In genomic region chr9:12368569-12368968, GRCh38 we compare ENCODE assay signal across 18 cellular contexts.
"Had no signal": no experiment of that assay in that cellular context is flagged by ENCODE, and none has a peak within 500 bp of the region (broad histone marks: within the 10 kb centered on the region; RNA-seq: fewer than 3 reads in every experiment).

No MANE protein-coding gene starts in this region.

- H3K4me3 Mint-ChIP-seq: effector memory CD8-positive, alpha-beta T cell; naive thymus-derived CD8-positive, alpha-beta T cell had no signal

- H3K27me3 Mint-ChIP-seq: effector memory CD8-positive, alpha-beta T cell; naive thymus-derived CD8-positive, alpha-beta T cell; progenitor cell of endocrine pancreas had no signal

- H3K4me1 ChIP-seq: foreskin keratinocyte, pancreas had no signal

- H3K79me2 ChIP-seq: hepatocyte had no signal

- H3K4me3 ChIP-seq: hepatocyte, mucosa of descending colon, pancreas had no signal

- H3K4me1 Mint-ChIP-seq: naive thymus-derived CD8-positive, alpha-beta T cell had no signal

- H3K36me3 Mint-ChIP-seq: naive thymus-derived CD8-positive, alpha-beta T cell had no signal

- H3K27ac Mint-ChIP-seq: effector memory CD8-positive, alpha-beta T cell; naive thymus-derived CD8-positive, alpha-beta T cell; progenitor cell of endocrine pancreas had no signal

- ATAC-seq: effector memory CD8-positive, alpha-beta T cell; foreskin keratinocyte; left lobe of liver; mucosa of descending colon; naive thymus-derived CD8-positive, alpha-beta T cell; pancreas; right cardiac atrium had no signal

- H3K36me3 ChIP-seq: pancreas had no signal

- H2AFZ ChIP-seq: hepatocyte had no signal

- H3K4me2 ChIP-seq: hepatocyte had no signal

- DNase-seq: effector memory CD8-positive, alpha-beta T cell; erythroblast; foreskin keratinocyte; head of caudate nucleus; islet precursor cell; mammary epithelial cell; mucosa of descending colon; naive thymus-derived CD8-positive, alpha-beta T cell; nucleus accumbens; pancreas; right cardiac atrium; small intestine; stimulated activated CD4-positive, alpha-beta T cell treated with anti-CD3 and anti-CD28 coated beads, Interleukin-2, amount 100 ng/mL, for 48 hours; stimulated activated naive CD4-positive, alpha-beta T cell treated with Interleukin-2 at 50 U/mL for 16 hours; trophoblast cell had no signal

- H3K27me3 ChIP-seq: foreskin keratinocyte, hepatocyte, pancreas had no signal

- H3K9me3 ChIP-seq: mucosa of descending colon, pancreas had no signal

- H3K27ac ChIP-seq: foreskin keratinocyte, hepatocyte, pancreas had no signal
